8 cellular contexts compared by ENCODE assay signal in the genomic region with DNA sequence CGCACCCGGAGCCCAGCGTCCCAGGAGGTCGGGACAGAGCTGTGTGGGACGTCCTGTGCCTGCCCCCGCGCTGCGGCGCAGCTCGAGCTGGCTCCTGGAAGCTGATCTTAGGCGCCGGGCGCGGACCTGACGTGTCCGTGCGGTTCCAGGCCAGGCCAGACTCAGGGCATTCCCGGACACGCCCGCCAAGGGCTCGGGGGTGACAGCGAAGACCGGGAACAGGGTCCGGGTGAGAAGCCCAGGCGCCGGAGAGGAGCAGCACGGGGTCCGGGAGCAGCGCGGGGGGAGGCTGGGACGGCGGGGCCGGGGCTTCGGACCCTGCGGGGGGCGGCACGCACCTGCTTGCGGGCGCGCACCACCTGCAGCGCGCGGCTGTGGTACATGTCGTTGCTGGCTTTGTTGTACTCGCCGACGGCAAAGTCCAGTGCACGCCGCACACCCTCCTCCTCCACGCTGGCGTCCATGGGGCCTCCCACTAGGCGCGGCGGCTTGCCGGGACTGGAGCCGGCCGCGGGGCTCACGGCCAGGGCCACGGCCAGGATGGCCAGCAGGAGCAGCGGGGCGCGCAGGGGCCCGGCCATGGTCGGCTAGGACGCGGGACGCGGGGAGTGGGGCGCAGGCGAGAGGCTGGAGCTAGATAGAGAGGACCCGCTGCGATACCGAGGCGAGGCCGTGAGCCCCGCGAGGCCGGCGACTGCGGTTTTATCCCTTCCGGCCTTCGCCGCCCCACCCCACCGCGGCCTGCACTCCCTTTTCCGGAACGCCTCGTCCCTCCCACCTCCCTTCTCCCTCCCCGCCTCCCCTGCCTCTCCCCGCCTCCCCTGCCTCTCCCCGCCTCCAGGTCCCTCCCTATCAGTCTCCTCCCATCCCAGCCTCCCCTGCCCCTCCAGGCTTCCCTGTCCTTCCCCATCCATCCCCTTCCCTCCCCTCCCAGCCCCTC. TPM values are rescaled to one million over a fixed set of nuclear protein-coding genes. Genes with fewer than 3 reads are reported as not detected.
DNase-seq lines count a peak whose midpoint lies in the region; ATAC-seq and TF ChIP-seq lines count a peak whose summit lies in the region.

A gene with protein sequence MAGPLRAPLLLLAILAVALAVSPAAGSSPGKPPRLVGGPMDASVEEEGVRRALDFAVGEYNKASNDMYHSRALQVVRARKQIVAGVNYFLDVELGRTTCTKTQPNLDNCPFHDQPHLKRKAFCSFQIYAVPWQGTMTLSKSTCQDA (minus strand): TSS at position 674 of the 940 bp plus-strand sequence. CDS start 93 bp downstream, at position 581.

- peak within 1 kb of the TSS; percentile 67 for H3K4me3 Mint-ChIP-seq in CD4-positive, alpha-beta T cell

- CTCF ChIA-PET in CD4-positive, alpha-beta T cell (lab: Charles Lee), result no interaction called here

- POLR2A ChIA-PET in CD4-positive, alpha-beta T cell (lab: Charles Lee), result no interaction called here

- H3K4me1 Mint-ChIP-seq in CD4-positive, alpha-beta T cell (ENCODE audit: low read depth), result peaks cover 5% of the 10 kb centered on the region

- intact Hi-C loops in CD4-positive, alpha-beta T cell (cut with DNase I, micrococcal nuclease), result no loop called here
- intact Hi-C loops in cardiac septum (cut with DNase I), result no loop called here

- no peak for TF ChIP-seq CTCF in CD4-positive, alpha-beta T cell (IDR thresholded peaks at IDR 0.05)
- TF ChIP-seq CTCF in omental fat pad (IDR thresholded peaks at IDR 0.05), result no peak

- H3K36me3 Mint-ChIP-seq in CD4-positive, alpha-beta T cell (ENCODE audit: low read depth), result no peaks in the 10 kb centered on the region

- no peak for ATAC-seq in CD4-positive, alpha-beta T cell (ENCODE audit: poor library complexity)
- ATAC-seq in HG03196 (IDR thresholded peaks at IDR 0.05; ENCODE audit: unreplicated experiment), result peak; percentile 53
- peak; percentile 85 for ATAC-seq in omental fat pad (ENCODE audit: low FRiP score)

- peak; percentile 78 for TF ChIP-seq POLR2A in GM19099 (IDR thresholded peaks at IDR 0.05; ENCODE audit: extremely low read depth, insufficient read length, low read depth)

- DNase-seq in CD4-positive, alpha-beta T cell, result no peak
- DNase-seq in NCI-H460 (ENCODE audit: extremely low read depth, low read depth), result peak; percentile 86
- peak; percentile 90 for DNase-seq in amniotic epithelial cell (ENCODE audit: low read depth)
- peak; percentile 94 for DNase-seq in cardiac septum (ENCODE audit: low spot score)
- DNase-seq in omental fat pad (ENCODE audit: low spot score), result no peak
- DNase-seq in stimulated activated CD4-positive, alpha-beta T cell treated with anti-CD3 and anti-CD28 coated beads, Interleukin-4, amount 100 ng/mL, for 1 hour, result no peak

- H3K9me3 ChIP-seq in CD4-positive, alpha-beta T cell (ENCODE audit: control insufficient read depth, low read length), result no peaks in the 10 kb centered on the region

- H3K27ac Mint-ChIP-seq in CD4-positive, alpha-beta T cell, result no peak within 1 kb of the TSS

- H3K27ac ChIP-seq in CD4-positive, alpha-beta T cell (ENCODE audit: low read depth, low read length), result no peak within 1 kb of the TSS

- H3K27me3 ChIP-seq in CD4-positive, alpha-beta T cell (ENCODE audit: control insufficient read depth, insufficient read depth, low read length), result peaks cover 9% of the 10 kb centered on the region

- H3K27me3 Mint-ChIP-seq in CD4-positive, alpha-beta T cell, result peaks cover 38% of the 10 kb centered on the region

- no peaks in the 10 kb centered on the region for H3K9me3 Mint-ChIP-seq in CD4-positive, alpha-beta T cell

RNA-seq across cellular contexts. Expression of the gene that starts here (rescaled TPM):
- 10 to 100 TPM; 21.8 to 24.2 TPM for total RNA-seq in CD4-positive, alpha-beta T cell
- 225 and 267 TPM in 2 replicates for total RNA-seq in NCI-H460 (2014; rRNA removed; shearing (Covaris generic))
- 312 and 345 TPM in 2 replicates for polyA plus RNA-seq in NCI-H460 (2014; cell fraction: nucleus; rRNA removed)
- total RNA-seq in cardiac septum (486 TPM), omental fat pad (1,000 to 10,000 TPM; 1,117 to 1,890 (median 1,478) TPM)

Comparison
In these comparisons a context has a peak if more than half of its experiments do, and no peak if none do; other contexts are left out.
1. DNase-seq: peak in NCI-H460 (single experiment), amniotic epithelial cell (single experiment) and cardiac septum (single experiment); none in CD4-positive, alpha-beta T cell (0 of 10), omental fat pad (single experiment) and stimulated activated CD4-positive, alpha-beta T cell treated with anti-CD3 and anti-CD28 coated beads, Interleukin-4, amount 100 ng/mL, for 1 hour (single experiment).